15 cellular contexts compared by ENCODE assay signal in the genomic region with DNA sequence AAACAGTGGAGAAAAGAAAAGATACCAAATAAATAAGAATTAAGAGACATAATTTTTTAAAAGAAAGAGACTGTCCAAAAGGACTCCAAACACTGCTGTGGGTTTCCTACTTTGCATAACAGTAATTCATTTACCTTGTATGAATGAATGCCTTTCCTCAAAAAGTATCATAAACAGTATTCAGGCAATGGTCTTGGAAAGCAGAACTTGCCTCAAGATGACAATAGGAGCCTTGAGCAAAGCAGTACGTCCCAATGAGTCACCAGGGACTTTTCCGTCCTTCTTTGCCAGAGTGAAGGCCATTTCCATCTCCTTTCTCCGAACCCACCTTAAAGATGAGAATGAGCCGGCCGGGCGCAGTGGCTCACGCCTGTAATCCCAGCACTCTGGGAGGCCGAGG.
"Had no signal": no experiment of that assay in that cellular context is flagged by ENCODE, and none has a peak within 500 bp of the region (broad histone marks: within the 10 kb centered on the region; RNA-seq: fewer than 3 reads in every experiment).

No MANE protein-coding gene starts in this region.

- DNase-seq: activated B cell treated with CpG ODN at 0.5 μM for 24 hours; activated CD4-positive, alpha-beta T cell treated with anti-CD3 and anti-CD28 coated beads, Interleukin-2, amount 10 ng/mL, durations not matched to agents 24 days and 14 days; activated naive CD4-positive, alpha-beta T cell treated with anti-CD3 and anti-CD28 coated beads, Interleukin-2, amount 50 U/mL, for 16 hours; body of pancreas; effector memory CD8-positive, alpha-beta T cell; hypothalamus; nephron progenitor cell; psoas muscle; sigmoid colon; stimulated activated CD4-positive, alpha-beta T cell treated with anti-CD3 and anti-CD28 coated beads, Interleukin-2, amount 100 ng/mL, for 24 hours; testis had no signal

- H3K27me3 Mint-ChIP-seq: activated CD4-positive, alpha-beta T cell treated with anti-CD3 and anti-CD28 coated beads, Interleukin-2, amount 10 ng/mL, durations not matched to agents 24 days and 14 days; stimulated activated naive CD8-positive, alpha-beta T cell treated with anti-CD3 and anti-CD28 coated beads, Interleukin-15, Interleukin-2, amounts not matched to agents 100 ng/mL and 50 ng/mL, for 24 hours had no signal

- ATAC-seq: body of pancreas; effector memory CD8-positive, alpha-beta T cell; esophagus mucosa; psoas muscle had no signal

- H3K9me3 ChIP-seq: adrenal gland, body of pancreas, psoas muscle, sigmoid colon, testis had no signal

- H3K4me3 ChIP-seq: adrenal gland, body of pancreas, psoas muscle, sigmoid colon, testis had no signal

- H3K27ac Mint-ChIP-seq: activated B cell treated with CpG ODN at 0.5 μM for 24 hours; activated CD4-positive, alpha-beta T cell treated with anti-CD3 and anti-CD28 coated beads, Interleukin-2, amount 10 ng/mL, durations not matched to agents 24 days and 14 days; effector memory CD8-positive, alpha-beta T cell; nephron progenitor cell; stimulated activated naive CD8-positive, alpha-beta T cell treated with anti-CD3 and anti-CD28 coated beads, Interleukin-15, Interleukin-2, amounts not matched to agents 100 ng/mL and 50 ng/mL, for 24 hours; T-helper 1 cell treated with Interleukin-12 subunit alpha and Interleukin-12 subunit beta and Interleukin-4 antibody, amounts not matched to agents 30 μg/mL and 1 μg/mL, for 36 hours had no signal

- H3K27me3 ChIP-seq: body of pancreas, sigmoid colon, testis had no signal

- H3K9me3 Mint-ChIP-seq: activated B cell treated with CpG ODN at 0.5 μM for 24 hours; activated CD4-positive, alpha-beta T cell treated with anti-CD3 and anti-CD28 coated beads, Interleukin-2, amount 10 ng/mL, durations not matched to agents 24 days and 14 days; effector memory CD8-positive, alpha-beta T cell; nephron progenitor cell; stimulated activated naive CD8-positive, alpha-beta T cell treated with anti-CD3 and anti-CD28 coated beads, Interleukin-15, Interleukin-2, amounts not matched to agents 100 ng/mL and 50 ng/mL, for 24 hours; T-helper 1 cell treated with Interleukin-12 subunit alpha and Interleukin-12 subunit beta and Interleukin-4 antibody, amounts not matched to agents 30 μg/mL and 1 μg/mL, for 36 hours had no signal

- H3K27ac ChIP-seq: adrenal gland, body of pancreas, psoas muscle, sigmoid colon, testis had no signal

- H3K4me3 Mint-ChIP-seq: activated B cell treated with CpG ODN at 0.5 μM for 24 hours; activated CD4-positive, alpha-beta T cell treated with anti-CD3 and anti-CD28 coated beads, Interleukin-2, amount 10 ng/mL, durations not matched to agents 24 days and 14 days; effector memory CD8-positive, alpha-beta T cell; nephron progenitor cell; stimulated activated naive CD8-positive, alpha-beta T cell treated with anti-CD3 and anti-CD28 coated beads, Interleukin-15, Interleukin-2, amounts not matched to agents 100 ng/mL and 50 ng/mL, for 24 hours; T-helper 1 cell treated with Interleukin-12 subunit alpha and Interleukin-12 subunit beta and Interleukin-4 antibody, amounts not matched to agents 30 μg/mL and 1 μg/mL, for 36 hours had no signal

- H3K36me3 ChIP-seq: adrenal gland, sigmoid colon had no signal

- H3K4me1 ChIP-seq: adrenal gland, body of pancreas, sigmoid colon, testis had no signal
